Comparison of ENCODE assay signal across 24 cellular contexts in genomic region chr22:38251355-38251720, GRCh38. TPM values are rescaled to one million over a fixed set of nuclear protein-coding genes. Genes with fewer than 3 reads are reported as not detected.
DNase-seq lines count a peak whose midpoint lies in the region; ATAC-seq and TF ChIP-seq lines count a peak whose summit lies in the region.
"Had no signal": no experiment of that assay in that cellular context is flagged by ENCODE, and none has a peak within 500 bp of the region (broad histone marks: within the 10 kb centered on the region; RNA-seq: fewer than 3 reads in every experiment).

No MANE protein-coding gene starts in this region.

- H3K4me3 ChIP-seq in neutrophil (ENCODE audit: low read depth in 1 of 2, low read length in 1 of 2): no peak overlapping the region
- H3K4me3 ChIP-seq: SK-N-MC had no signal

- H3K36me3 ChIP-seq in neutrophil: peaks cover 15% of the 10 kb centered on the region

- ATAC-seq in left ventricle myocardium superior (peak; percentile 27), Right ventricle myocardium inferior (no peak), HG02678 (IDR thresholded peaks at IDR 0.05; ENCODE audit: unreplicated experiment) (no peak)
- ATAC-seq: HCT116, Panc1 had no signal

- H3K27ac ChIP-seq in angular gyrus (ENCODE audit: low read depth, low read length): peak overlapping the region; percentile 65
- H3K27ac ChIP-seq in neutrophil: peak overlapping the region; percentile 56
- H3K27ac ChIP-seq: C4-2B, HL-60, SK-N-MC had no signal

- no peak for DNase-seq in left ventricle myocardium superior
- DNase-seq in Right ventricle myocardium inferior (ENCODE audit: missing footprints): no peak
- no peak for DNase-seq in T1000 (lab: John Stamatoyannopoulos, UW)
- DNase-seq in hypothalamus (lab: John Stamatoyannopoulos, UW): no peak
- DNase-seq: 8988T; CD8-positive, alpha-beta memory T cell; DMS 273 treated with DMSO at 0.1 percent for 48 hours; DMS79; GF-D8; NCI-H1092; NCI-H1417 treated with DMSO at 0.1 percent for 48 hours; NCI-H1694 treated with DMSO at 0.1 percent for 48 hours; NCI-H2081; NCI-H2227 treated with DMSO at 0.1 percent for 48 hours; NCI-H526 treated with DMSO at 0.1 percent for 48 hours; SIG-M5 had no signal

- H3K4me1 ChIP-seq in neutrophil (ENCODE audit: control insufficient read depth in 1 of 2, insufficient read depth in 1 of 2, low read depth in 1 of 2, low read length in 1 of 2): peaks cover 1 to 14% of the 10 kb centered on the region in 2 experiments

- TF ChIP-seq CTCF in neutrophil (IDR thresholded peaks at IDR 0.05): no peak

- no peaks in the 10 kb centered on the region for H3K27me3 ChIP-seq in neutrophil

- H3K9me3 ChIP-seq in neutrophil: no peaks in the 10 kb centered on the region

- intact Hi-C loops in left ventricle myocardium superior (cut with micrococcal nuclease) (no loop called here), Right ventricle myocardium inferior (cut with DNase I) (no loop called here)

RNA-seq across cellular contexts. Expression of gene TMEM184B, which starts 21.5 kb away (rescaled TPM):
- total RNA-seq in left ventricle myocardium superior (42.8 TPM), Right ventricle myocardium inferior (43.1 TPM)

RNA-seq across cellular contexts. Expression of gene MAFF, which starts 49.5 kb away (rescaled TPM):
- total RNA-seq in left ventricle myocardium superior: 5.3 TPM
- total RNA-seq in Right ventricle myocardium inferior: 4.7 TPM
